ENCODE assay signal across 2 cellular contexts in the genomic region with DNA sequence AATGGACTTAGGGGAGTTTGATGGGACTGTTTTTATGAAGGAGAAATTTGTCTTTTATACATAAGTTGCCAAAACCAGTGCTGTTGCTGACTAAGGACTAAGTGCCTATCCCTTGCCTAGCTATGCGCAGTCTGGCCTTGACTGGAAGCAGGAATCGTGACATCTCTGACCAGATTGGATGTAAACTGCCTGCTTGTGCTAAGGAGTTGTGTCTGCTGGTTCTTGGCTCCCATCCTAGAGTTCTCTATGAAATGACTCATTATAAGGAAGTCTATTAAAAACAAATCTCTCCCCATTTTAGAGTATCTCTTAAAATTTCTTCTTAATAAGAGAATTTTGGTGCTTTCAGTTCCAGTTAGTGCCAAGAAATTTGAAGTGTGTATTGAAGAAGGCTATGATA.
TF ChIP-seq lines count a peak whose summit lies in the region.

No MANE protein-coding gene starts in this region.

TF ChIP-seq in A549, 52 proteins besides CTCF, POLR2A, EP300 and RAD21 (continued from another document):
- TF ChIP-seq, protein P1, sequence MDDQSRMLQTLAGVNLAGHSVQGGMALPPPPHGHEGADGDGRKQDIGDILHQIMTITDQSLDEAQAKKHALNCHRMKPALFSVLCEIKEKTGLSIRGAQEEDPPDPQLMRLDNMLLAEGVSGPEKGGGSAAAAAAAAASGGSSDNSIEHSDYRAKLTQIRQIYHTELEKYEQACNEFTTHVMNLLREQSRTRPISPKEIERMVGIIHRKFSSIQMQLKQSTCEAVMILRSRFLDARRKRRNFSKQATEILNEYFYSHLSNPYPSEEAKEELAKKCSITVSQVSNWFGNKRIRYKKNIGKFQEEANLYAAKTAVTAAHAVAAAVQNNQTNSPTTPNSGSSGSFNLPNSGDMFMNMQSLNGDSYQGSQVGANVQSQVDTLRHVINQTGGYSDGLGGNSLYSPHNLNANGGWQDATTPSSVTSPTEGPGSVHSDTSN (IDR thresholded peaks at IDR 0.05), result no peak
- no peak for TF ChIP-seq MYC (IDR thresholded peaks at IDR 0.05; ENCODE audit: borderline replicate concordance, low read length)
- TF ChIP-seq JUN (IDR thresholded peaks at IDR 0.05), result 0 out of 5 replicates have a peak, but pooled peaks of 1 of the 2 experiments have one; percentile 29
- no peak for TF ChIP-seq RARB (CRISPR knock-in tag; IDR thresholded peaks at IDR 0.05)
- TF ChIP-seq GATA3 (IDR thresholded peaks at IDR 0.05; ENCODE audit: borderline replicate concordance), result peak; percentile 10; the same call in 1 of the 2 replicates
- TF ChIP-seq, protein P2, sequence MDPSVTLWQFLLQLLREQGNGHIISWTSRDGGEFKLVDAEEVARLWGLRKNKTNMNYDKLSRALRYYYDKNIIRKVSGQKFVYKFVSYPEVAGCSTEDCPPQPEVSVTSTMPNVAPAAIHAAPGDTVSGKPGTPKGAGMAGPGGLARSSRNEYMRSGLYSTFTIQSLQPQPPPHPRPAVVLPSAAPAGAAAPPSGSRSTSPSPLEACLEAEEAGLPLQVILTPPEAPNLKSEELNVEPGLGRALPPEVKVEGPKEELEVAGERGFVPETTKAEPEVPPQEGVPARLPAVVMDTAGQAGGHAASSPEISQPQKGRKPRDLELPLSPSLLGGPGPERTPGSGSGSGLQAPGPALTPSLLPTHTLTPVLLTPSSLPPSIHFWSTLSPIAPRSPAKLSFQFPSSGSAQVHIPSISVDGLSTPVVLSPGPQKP (IDR thresholded peaks at IDR 0.05; ENCODE audit: low read depth, low read length), result no peak
- TF ChIP-seq MAFK (IDR thresholded peaks at IDR 0.05; ENCODE audit: partially characterized antibody), result peak; percentile 79
- TF ChIP-seq FOSB (CRISPR knock-in tag; IDR thresholded peaks at IDR 0.05), result no peak
- TF ChIP-seq, protein P3, sequence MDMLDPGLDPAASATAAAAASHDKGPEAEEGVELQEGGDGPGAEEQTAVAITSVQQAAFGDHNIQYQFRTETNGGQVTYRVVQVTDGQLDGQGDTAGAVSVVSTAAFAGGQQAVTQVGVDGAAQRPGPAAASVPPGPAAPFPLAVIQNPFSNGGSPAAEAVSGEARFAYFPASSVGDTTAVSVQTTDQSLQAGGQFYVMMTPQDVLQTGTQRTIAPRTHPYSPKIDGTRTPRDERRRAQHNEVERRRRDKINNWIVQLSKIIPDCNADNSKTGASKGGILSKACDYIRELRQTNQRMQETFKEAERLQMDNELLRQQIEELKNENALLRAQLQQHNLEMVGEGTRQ (IDR thresholded peaks at IDR 0.05), result no peak
- TF ChIP-seq FOSL2 (IDR thresholded peaks at IDR 0.05), result peak; percentile 26; the same call in 1 of the 2 replicates
- peak; percentile 54; the same call in 1 of the 2 replicates for TF ChIP-seq FOSL2 (CRISPR knock-in tag; IDR thresholded peaks at IDR 0.05)
- TF ChIP-seq RFX5 (IDR thresholded peaks at IDR 0.05), result no peak
- TF ChIP-seq, protein P4, sequence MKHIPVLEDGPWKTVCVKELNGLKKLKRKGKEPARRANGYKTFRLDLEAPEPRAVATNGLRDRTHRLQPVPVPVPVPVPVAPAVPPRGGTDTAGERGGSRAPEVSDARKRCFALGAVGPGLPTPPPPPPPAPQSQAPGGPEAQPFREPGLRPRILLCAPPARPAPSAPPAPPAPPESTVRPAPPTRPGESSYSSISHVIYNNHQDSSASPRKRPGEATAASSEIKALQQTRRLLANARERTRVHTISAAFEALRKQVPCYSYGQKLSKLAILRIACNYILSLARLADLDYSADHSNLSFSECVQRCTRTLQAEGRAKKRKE (CRISPR knock-in tag; IDR thresholded peaks at IDR 0.05; ENCODE audit: low read depth), result no peak
- TF ChIP-seq CEBPB (IDR thresholded peaks at IDR 0.05), result no peak
- TF ChIP-seq NFE2L2 (conservative IDR thresholded peaks at IDR 0.05; ENCODE audit: low read length), result no peak
- no peak for TF ChIP-seq ZSCAN20 (CRISPR knock-in tag; IDR thresholded peaks at IDR 0.05)
- no peak for TF ChIP-seq NR3C1 (IDR thresholded peaks at IDR 0.05)
- no peak for TF ChIP-seq SREBF2 (IDR thresholded peaks at IDR 0.05)
- no peak for TF ChIP-seq SMC3 (IDR thresholded peaks at IDR 0.05)
- TF ChIP-seq RNF2 (IDR thresholded peaks at IDR 0.05; ENCODE audit: borderline replicate concordance, low read depth), result no peak
- no peak for TF ChIP-seq KDM1A (IDR thresholded peaks at IDR 0.05; ENCODE audit: low read depth)
- TF ChIP-seq ZC3H11A (IDR thresholded peaks at IDR 0.05), result no peak
- TF ChIP-seq PHF8 (IDR thresholded peaks at IDR 0.05; ENCODE audit: borderline replicate concordance, low read depth), result no peak
- no peak for TF ChIP-seq FOXS1 (CRISPR knock-in tag; IDR thresholded peaks at IDR 0.05)
- TF ChIP-seq CBX8 (IDR thresholded peaks at IDR 0.05), result no peak
- TF ChIP-seq, protein P5, sequence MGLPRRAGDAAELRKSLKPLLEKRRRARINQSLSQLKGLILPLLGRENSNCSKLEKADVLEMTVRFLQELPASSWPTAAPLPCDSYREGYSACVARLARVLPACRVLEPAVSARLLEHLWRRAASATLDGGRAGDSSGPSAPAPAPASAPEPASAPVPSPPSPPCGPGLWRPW (IDR thresholded peaks at IDR 0.05), result no peak
- no peak for TF ChIP-seq ESRRA (IDR thresholded peaks at IDR 0.05; ENCODE audit: borderline replicate concordance, low read length)
- no peak for TF ChIP-seq EHMT2 (IDR thresholded peaks at IDR 0.05; ENCODE audit: low read depth)
- TF ChIP-seq EHF (CRISPR knock-in tag; IDR thresholded peaks at IDR 0.05), result no peak
- TF ChIP-seq, protein P6, sequence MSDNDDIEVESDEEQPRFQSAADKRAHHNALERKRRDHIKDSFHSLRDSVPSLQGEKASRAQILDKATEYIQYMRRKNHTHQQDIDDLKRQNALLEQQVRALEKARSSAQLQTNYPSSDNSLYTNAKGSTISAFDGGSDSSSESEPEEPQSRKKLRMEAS (IDR thresholded peaks at IDR 0.05), result no peak
- TF ChIP-seq RCOR1 (IDR thresholded peaks at IDR 0.05; ENCODE audit: low read depth, low read length), result no peak
- no peak for TF ChIP-seq TP53 (CRISPR knock-in tag; IDR thresholded peaks at IDR 0.05)

TF ChIP-seq in IMR-90, 13 proteins besides CTCF, POLR2A, EP300 and RAD21 (continued from another document):
- TF ChIP-seq, protein P3 (IDR thresholded peaks at IDR 0.05; ENCODE audit: low read depth, low read length), result no peak
- TF ChIP-seq CHD1 (IDR thresholded peaks at IDR 0.05; ENCODE audit: low read depth, low read length) (no peak), FOS (IDR thresholded peaks at IDR 0.05; ENCODE audit: low read depth, low read length) (peak; percentile 65), RFX5 (IDR thresholded peaks at IDR 0.05; ENCODE audit: low read depth, low read length) (no peak), SMC3 (IDR thresholded peaks at IDR 0.05; ENCODE audit: low read depth, low read length) (no peak), MAZ (IDR thresholded peaks at IDR 0.05; ENCODE audit: borderline replicate concordance, low read depth, low read length) (no peak), NFE2L2 (IDR thresholded peaks at IDR 0.05; ENCODE audit: low read depth, low read length) (no peak), RCOR1 (IDR thresholded peaks at IDR 0.05; ENCODE audit: insufficient replicate concordance, low read length) (no peak), BHLHE40 (IDR thresholded peaks at IDR 0.05; ENCODE audit: low read depth, low read length) (peak; percentile 68; the same call in 1 of the 2 replicates), CEBPB (IDR thresholded peaks at IDR 0.05; ENCODE audit: low read depth, low read length) (no peak), MXI1 (IDR thresholded peaks at IDR 0.05; ENCODE audit: borderline replicate concordance, low read depth, low read length) (peak; percentile 15; the same call in 1 of the 2 replicates)
- TF ChIP-seq, protein P2 (IDR thresholded peaks at IDR 0.05; ENCODE audit: borderline replicate concordance, low read depth, low read length), result no peak
